Comparison of ENCODE assay signal across 8 cellular contexts in the genomic region with DNA sequence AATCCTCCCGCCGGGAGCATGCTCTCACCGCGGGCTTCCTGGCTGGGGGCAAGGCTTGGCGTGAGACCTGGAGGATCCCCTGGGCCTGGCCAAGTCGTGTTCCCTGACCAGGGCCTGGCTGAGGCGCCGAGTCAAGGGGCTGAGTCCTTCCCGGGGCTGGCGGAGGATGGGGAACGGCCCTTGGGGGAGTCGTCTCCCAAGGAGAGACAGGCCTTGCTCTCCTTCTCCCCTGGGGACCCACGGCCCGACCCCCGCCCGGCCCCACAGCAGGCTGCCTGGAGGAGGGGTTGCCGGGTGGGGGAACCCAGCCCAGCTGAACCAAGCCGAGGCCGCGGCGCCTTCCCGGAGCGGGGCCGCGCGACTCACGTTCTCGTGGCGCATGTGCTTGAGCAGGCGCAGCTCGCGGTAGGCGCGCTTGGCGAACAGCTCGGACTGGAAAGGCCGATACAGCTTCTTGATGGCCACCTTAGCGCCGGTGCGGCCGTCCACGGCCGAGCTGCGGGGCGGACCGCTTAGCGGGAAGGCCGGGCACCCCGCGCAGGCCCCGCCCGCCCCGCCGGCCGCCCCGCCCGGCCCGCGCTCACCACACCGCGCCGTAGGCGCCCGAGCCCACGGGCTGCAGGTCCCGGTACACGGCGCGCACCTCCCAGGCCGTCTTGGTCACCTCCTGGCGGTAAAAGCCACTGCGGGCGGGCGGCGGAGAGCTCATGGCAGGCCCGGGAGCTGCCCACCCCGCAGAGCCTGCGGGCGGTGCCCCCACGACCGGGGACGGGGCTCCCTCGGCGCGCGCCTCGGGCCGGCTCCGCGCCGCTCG. TPM values are rescaled to one million over a fixed set of nuclear protein-coding genes. Genes with fewer than 3 reads are reported as not detected.
DNase-seq lines count a peak whose midpoint lies in the region; ATAC-seq and TF ChIP-seq lines count a peak whose summit lies in the region.

No MANE protein-coding gene starts in this region.

- no peak overlapping the region for H3K27ac Mint-ChIP-seq in activated T-helper 2 cell treated with anti-CD3 and anti-CD28 coated beads, Interferon-gamma antibody, Interleukin-2, Interleukin-4, amounts not matched to agents 10 μg/mL and 5 μg/mL and 100 μg/mL, durations not matched to agents 14 hours and 24 hours and 36 hours
- no peak overlapping the region for H3K27ac Mint-ChIP-seq in glutamatergic neuron (ENCODE audit: unreplicated experiment)

- H3F3A ChIP-seq in MM.1S (ENCODE audit: insufficient read depth, low read length), result no peaks in the 10 kb centered on the region

- H3K36me3 ChIP-seq in MM.1S (replicated peaks; ENCODE audit: insufficient read depth, low read length), result no peaks in the 10 kb centered on the region

- peak; percentile 64 for DNase-seq in activated CD4-positive, alpha-beta T cell treated with anti-CD3 and anti-CD28 coated beads for 48 hours
- DNase-seq in activated CD4-positive, alpha-beta T cell treated with anti-CD3 and anti-CD28 coated beads, Interleukin-2, amount 50 U/mL, for 1 hour, result no peak
- DNase-seq in MM.1S (peak; percentile 54), glutamatergic neuron (peak; percentile 75), posterior cingulate gyrus (peak in 9 of 10 donors; percentile 48 to 96 (median 75)), NCI-H187 (lab: John Stamatoyannopoulos, UW) (no peak)
- no peak for DNase-seq in activated T-helper 2 cell treated with anti-CD3 and anti-CD28 coated beads, Interferon-gamma antibody, Interleukin-2, Interleukin-4, amounts not matched to agents 10 μg/mL and 5 μg/mL and 100 μg/mL, durations not matched to agents 14 hours and 24 hours and 36 hours (ENCODE audit: low spot score)

- no peaks in the 10 kb centered on the region for H3K36me3 Mint-ChIP-seq in activated T-helper 2 cell treated with anti-CD3 and anti-CD28 coated beads, Interferon-gamma antibody, Interleukin-2, Interleukin-4, amounts not matched to agents 10 μg/mL and 5 μg/mL and 100 μg/mL, durations not matched to agents 14 hours and 24 hours and 36 hours (ENCODE audit: low read depth)
- H3K36me3 Mint-ChIP-seq in glutamatergic neuron (ENCODE audit: unreplicated experiment), result no peaks in the 10 kb centered on the region

- H3K9me2 ChIP-seq in MM.1S (replicated peaks; ENCODE audit: insufficient read depth, low read length), result no peaks in the 10 kb centered on the region

- peak overlapping the region; percentile 17 for H3K4me3 Mint-ChIP-seq in activated T-helper 2 cell treated with anti-CD3 and anti-CD28 coated beads, Interferon-gamma antibody, Interleukin-2, Interleukin-4, amounts not matched to agents 10 μg/mL and 5 μg/mL and 100 μg/mL, durations not matched to agents 14 hours and 24 hours and 36 hours (ENCODE audit: low read depth)
- peak overlapping the region; percentile 76 for H3K4me3 Mint-ChIP-seq in glutamatergic neuron (ENCODE audit: unreplicated experiment)

- H3K4me3 ChIP-seq in MM.1S (ENCODE audit: low read length), result peak overlapping the region; percentile 90

- intact Hi-C loops in activated T-helper 2 cell treated with anti-CD3 and anti-CD28 coated beads, Interferon-gamma antibody, Interleukin-2, Interleukin-4, amounts not matched to agents 10 μg/mL and 5 μg/mL and 100 μg/mL, durations not matched to agents 14 hours and 24 hours and 36 hours (cut with micrococcal nuclease), result no loop called here
- intact Hi-C loops in posterior cingulate gyrus (cut with DNase I), result no loop called here

- H3K4me1 Mint-ChIP-seq in activated T-helper 2 cell treated with anti-CD3 and anti-CD28 coated beads, Interferon-gamma antibody, Interleukin-2, Interleukin-4, amounts not matched to agents 10 μg/mL and 5 μg/mL and 100 μg/mL, durations not matched to agents 14 hours and 24 hours and 36 hours (ENCODE audit: low read depth), result peaks cover 5% of the 10 kb centered on the region
- H3K4me1 Mint-ChIP-seq in glutamatergic neuron (ENCODE audit: low read depth, unreplicated experiment), result no peaks in the 10 kb centered on the region

- TF ChIP-seq CTCF in MM.1S (IDR thresholded peaks at IDR 0.05; ENCODE audit: low read length) (no peak), glutamatergic neuron (IDR thresholded peaks at IDR 0.05; ENCODE audit: partially characterized antibody, unreplicated experiment) (no peak)

- H3K9me3 ChIP-seq in MM.1S (replicated peaks; ENCODE audit: insufficient read depth, low read length), result no peaks in the 10 kb centered on the region

- peaks cover 9% of the 10 kb centered on the region for H3K27me3 Mint-ChIP-seq in activated T-helper 2 cell treated with anti-CD3 and anti-CD28 coated beads, Interferon-gamma antibody, Interleukin-2, Interleukin-4, amounts not matched to agents 10 μg/mL and 5 μg/mL and 100 μg/mL, durations not matched to agents 14 hours and 24 hours and 36 hours (ENCODE audit: low read depth)
- peaks cover 9% of the 10 kb centered on the region for H3K27me3 Mint-ChIP-seq in glutamatergic neuron (ENCODE audit: unreplicated experiment)

- no peaks in the 10 kb centered on the region for H3K27me3 ChIP-seq in MM.1S (replicated peaks; ENCODE audit: insufficient read depth, low read length)

- H4K20me1 ChIP-seq in MM.1S (ENCODE audit: insufficient read depth, low read length), result no peaks in the 10 kb centered on the region

- no peak overlapping the region for H3K27ac ChIP-seq in MM.1S (ENCODE audit: low read length)

- peak overlapping the region; percentile 85 for H3K4me2 ChIP-seq in MM.1S (ENCODE audit: low read depth, low read length)

- peaks cover 8% of the 10 kb centered on the region for H3K4me1 ChIP-seq in MM.1S (ENCODE audit: low read length)

- H3K79me2 ChIP-seq in MM.1S (ENCODE audit: low read length), result peaks cover 16% of the 10 kb centered on the region

- no peak for ATAC-seq in HG03097 (IDR thresholded peaks at IDR 0.05; ENCODE audit: low FRiP score, unreplicated experiment)

- H3K9ac ChIP-seq in MM.1S (ENCODE audit: low read length), result peak overlapping the region; percentile 73

- peak overlapping the region; percentile 57 for H2AFZ ChIP-seq in MM.1S (ENCODE audit: low read length)

- H3K9me3 Mint-ChIP-seq in activated T-helper 2 cell treated with anti-CD3 and anti-CD28 coated beads, Interferon-gamma antibody, Interleukin-2, Interleukin-4, amounts not matched to agents 10 μg/mL and 5 μg/mL and 100 μg/mL, durations not matched to agents 14 hours and 24 hours and 36 hours, result no peaks in the 10 kb centered on the region
- H3K9me3 Mint-ChIP-seq in glutamatergic neuron (ENCODE audit: unreplicated experiment), result no peaks in the 10 kb centered on the region

RNA-seq across cellular contexts. Expression of gene MAPK12, which starts 0.5 kb away (rescaled TPM):
- 16.3 and 17.6 TPM in 2 replicates for total RNA-seq in activated T-helper 2 cell treated with anti-CD3 and anti-CD28 coated beads, Interferon-gamma antibody, Interleukin-2, Interleukin-4, amounts not matched to agents 10 μg/mL and 5 μg/mL and 100 μg/mL, durations not matched to agents 14 hours and 24 hours and 36 hours
- total RNA-seq in glutamatergic neuron (ENCODE audit: unreplicated experiment), result 88.5 TPM

RNA-seq across cellular contexts. Expression of gene MAPK11, which starts 9.2 kb away (rescaled TPM):
- 19.0 and 20.9 TPM in 2 replicates for total RNA-seq in activated T-helper 2 cell treated with anti-CD3 and anti-CD28 coated beads, Interferon-gamma antibody, Interleukin-2, Interleukin-4, amounts not matched to agents 10 μg/mL and 5 μg/mL and 100 μg/mL, durations not matched to agents 14 hours and 24 hours and 36 hours
- total RNA-seq in glutamatergic neuron (ENCODE audit: unreplicated experiment), result 131 TPM

RNA-seq across cellular contexts. Expression of gene HDAC10, which starts 9.9 kb away (rescaled TPM):
- 60.0 and 62.9 TPM in 2 replicates for total RNA-seq in activated T-helper 2 cell treated with anti-CD3 and anti-CD28 coated beads, Interferon-gamma antibody, Interleukin-2, Interleukin-4, amounts not matched to agents 10 μg/mL and 5 μg/mL and 100 μg/mL, durations not matched to agents 14 hours and 24 hours and 36 hours
- total RNA-seq in glutamatergic neuron (ENCODE audit: unreplicated experiment), result 88.2 TPM

RNA-seq across cellular contexts. Expression of gene TUBGCP6, which starts 16.2 kb away (rescaled TPM):
- 48.8 and 49.6 TPM in 2 replicates for total RNA-seq in activated T-helper 2 cell treated with anti-CD3 and anti-CD28 coated beads, Interferon-gamma antibody, Interleukin-2, Interleukin-4, amounts not matched to agents 10 μg/mL and 5 μg/mL and 100 μg/mL, durations not matched to agents 14 hours and 24 hours and 36 hours
- 51.0 TPM for total RNA-seq in glutamatergic neuron (ENCODE audit: unreplicated experiment)

RNA-seq across cellular contexts. Expression of gene PLXNB2, which starts 46.4 kb away (rescaled TPM):
- total RNA-seq in activated T-helper 2 cell treated with anti-CD3 and anti-CD28 coated beads, Interferon-gamma antibody, Interleukin-2, Interleukin-4, amounts not matched to agents 10 μg/mL and 5 μg/mL and 100 μg/mL, durations not matched to agents 14 hours and 24 hours and 36 hours, result 9.8 and 11.1 TPM in 2 replicates
- 95.2 TPM for total RNA-seq in glutamatergic neuron (ENCODE audit: unreplicated experiment)

Comparison
In these comparisons a context has a peak if more than half of its experiments do, and no peak if none do; other contexts are left out.
1. DNase-seq: peak in activated CD4-positive, alpha-beta T cell treated with anti-CD3 and anti-CD28 coated beads for 48 hours (single experiment), MM.1S (single experiment), glutamatergic neuron (single experiment) and posterior cingulate gyrus (9 of 10); none in activated CD4-positive, alpha-beta T cell treated with anti-CD3 and anti-CD28 coated beads, Interleukin-2, amount 50 U/mL, for 1 hour (single experiment), activated T-helper 2 cell treated with anti-CD3 and anti-CD28 coated beads, Interferon-gamma antibody, Interleukin-2, Interleukin-4, amounts not matched to agents 10 μg/mL and 5 μg/mL and 100 μg/mL, durations not matched to agents 14 hours and 24 hours and 36 hours (single experiment) and NCI-H187 (0 of 2).